Comparison of ENCODE assay signal across 29 cellular contexts in genomic region chr5:2872676-2873075, GRCh38.
"Had no signal": no experiment of that assay in that cellular context is flagged by ENCODE, and none has a peak within 500 bp of the region (broad histone marks: within the 10 kb centered on the region; RNA-seq: fewer than 3 reads in every experiment).

No MANE protein-coding gene starts in this region.

- ATAC-seq: activated CD4-positive, CD25-positive, alpha-beta regulatory T cell treated with anti-CD3 and anti-CD28 coated beads, Interleukin-2, amount 50 U/mL, for 24 hours; activated CD8-positive, alpha-beta T cell treated with anti-CD3 and anti-CD28 coated beads for 36 hours; activated T-cell treated with anti-CD3 and anti-CD28 coated beads, Interleukin-2, amount 50 U/mL, for 4 hours; activated T-helper 17 cell treated with anti-CD3 and anti-CD28 coated beads, Interleukin-2, amount 50 U/mL, for 72 hours; esophagus mucosa; foreskin keratinocyte; gastrocnemius medialis; heart left ventricle; T-helper 17 cell had no signal

- H3K4me3 Mint-ChIP-seq: activated B cell treated with CpG ODN at 0.5 μM for 24 hours; activated CD4-positive, alpha-beta T cell treated with anti-CD3 and anti-CD28 coated beads, Interleukin-2, amount 10 ng/mL, durations not matched to agents 24 days and 14 days; activated CD8-positive, alpha-beta T cell treated with anti-CD3 and anti-CD28 coated beads for 36 hours; activated naive CD8-positive, alpha-beta T cell; activated T-cell treated with anti-CD3 and anti-CD28 coated beads, Interleukin-2, amount 50 U/mL, for 4 hours; activated T-helper 17 cell treated with anti-CD3 and anti-CD28 coated beads, Interleukin-2, amount 50 U/mL, for 72 hours; central memory CD8-positive, alpha-beta T cell; T-helper 17 cell; T-helper 2 cell treated with Interferon-gamma antibody and Interleukin-4, amounts not matched to agents 5 μg/mL and 100 μg/mL, for 36 hours had no signal

- H3K27ac ChIP-seq: brain microvascular endothelial cell, foreskin keratinocyte, gastrocnemius medialis, heart left ventricle, WERI-Rb-1 had no signal

- DNase-seq: activated B cell treated with CpG ODN at 0.5 μM for 24 hours; activated CD4-positive, alpha-beta T cell treated with anti-CD3 and anti-CD28 coated beads, Interleukin-2, amount 10 ng/mL, durations not matched to agents 24 days and 14 days; activated CD8-positive, alpha-beta memory T cell treated with anti-CD3 and anti-CD28 coated beads for 24 hours; activated CD8-positive, alpha-beta T cell treated with anti-CD3 and anti-CD28 coated beads for 36 hours; activated effector memory CD4-positive, alpha-beta T cell treated with Interleukin-2 at 50 U/mL for 16 hours; activated gamma-delta T cell treated with Interleukin-2 at 50 U/mL for 16 hours; activated naive CD4-positive, alpha-beta T cell treated with anti-CD3 and anti-CD28 coated beads, Interleukin-2, amount 50 U/mL, for 16 hours; activated naive CD4-positive, alpha-beta T cell treated with Interleukin-2 at 50 U/mL for 16 hours; activated T-cell treated with anti-CD3 and anti-CD28 coated beads, Interleukin-2, amount 50 U/mL, for 4 hours; amniotic stem cell; anterior cingulate cortex; brain microvascular endothelial cell; cortex of kidney; dermis blood vessel endothelial cell; effector CD8-positive, alpha-beta T cell; foreskin keratinocyte; gastrocnemius medialis; glutamatergic neuron; heart left ventricle; T-helper 1 cell; T-helper 17 cell; T1000; WERI-Rb-1 had no signal

- H3K9me3 Mint-ChIP-seq: activated B cell treated with CpG ODN at 0.5 μM for 24 hours; activated CD4-positive, alpha-beta T cell treated with anti-CD3 and anti-CD28 coated beads, Interleukin-2, amount 10 ng/mL, durations not matched to agents 24 days and 14 days had no signal

- H3K27me3 Mint-ChIP-seq: activated B cell treated with CpG ODN at 0.5 μM for 24 hours; activated CD4-positive, alpha-beta T cell treated with anti-CD3 and anti-CD28 coated beads, Interleukin-2, amount 10 ng/mL, durations not matched to agents 24 days and 14 days; activated CD8-positive, alpha-beta T cell treated with anti-CD3 and anti-CD28 coated beads for 36 hours; activated naive CD8-positive, alpha-beta T cell; activated T-helper 17 cell treated with anti-CD3 and anti-CD28 coated beads, Interleukin-2, amount 50 U/mL, for 72 hours; central memory CD8-positive, alpha-beta T cell; T-helper 17 cell had no signal

- H3K27me3 ChIP-seq: brain microvascular endothelial cell, foreskin keratinocyte, gastrocnemius medialis, heart left ventricle had no signal

- H3K36me3 ChIP-seq: brain microvascular endothelial cell, gastrocnemius medialis, heart left ventricle, WERI-Rb-1 had no signal

- H3K4me1 Mint-ChIP-seq: activated B cell treated with CpG ODN at 0.5 μM for 24 hours; activated CD4-positive, alpha-beta T cell treated with anti-CD3 and anti-CD28 coated beads, Interleukin-2, amount 10 ng/mL, durations not matched to agents 24 days and 14 days; activated T-helper 17 cell treated with anti-CD3 and anti-CD28 coated beads, Interleukin-2, amount 50 U/mL, for 72 hours; central memory CD8-positive, alpha-beta T cell; T-helper 17 cell had no signal

- H3K4me3 ChIP-seq: gastrocnemius medialis, heart left ventricle had no signal

- H3K4me1 ChIP-seq: foreskin keratinocyte, gastrocnemius medialis, heart left ventricle had no signal

- H3K27ac Mint-ChIP-seq: activated B cell treated with CpG ODN at 0.5 μM for 24 hours; activated CD4-positive, alpha-beta T cell treated with anti-CD3 and anti-CD28 coated beads, Interleukin-2, amount 10 ng/mL, durations not matched to agents 24 days and 14 days; activated CD8-positive, alpha-beta T cell treated with anti-CD3 and anti-CD28 coated beads for 36 hours; activated naive CD8-positive, alpha-beta T cell; activated T-helper 17 cell treated with anti-CD3 and anti-CD28 coated beads, Interleukin-2, amount 50 U/mL, for 72 hours; T-helper 17 cell; T-helper 2 cell treated with Interferon-gamma antibody and Interleukin-4, amounts not matched to agents 5 μg/mL and 100 μg/mL, for 36 hours had no signal

- H3K36me3 Mint-ChIP-seq: activated naive CD8-positive, alpha-beta T cell had no signal
